Comparison of ENCODE assay signal across 8 cellular contexts in the genomic region with DNA sequence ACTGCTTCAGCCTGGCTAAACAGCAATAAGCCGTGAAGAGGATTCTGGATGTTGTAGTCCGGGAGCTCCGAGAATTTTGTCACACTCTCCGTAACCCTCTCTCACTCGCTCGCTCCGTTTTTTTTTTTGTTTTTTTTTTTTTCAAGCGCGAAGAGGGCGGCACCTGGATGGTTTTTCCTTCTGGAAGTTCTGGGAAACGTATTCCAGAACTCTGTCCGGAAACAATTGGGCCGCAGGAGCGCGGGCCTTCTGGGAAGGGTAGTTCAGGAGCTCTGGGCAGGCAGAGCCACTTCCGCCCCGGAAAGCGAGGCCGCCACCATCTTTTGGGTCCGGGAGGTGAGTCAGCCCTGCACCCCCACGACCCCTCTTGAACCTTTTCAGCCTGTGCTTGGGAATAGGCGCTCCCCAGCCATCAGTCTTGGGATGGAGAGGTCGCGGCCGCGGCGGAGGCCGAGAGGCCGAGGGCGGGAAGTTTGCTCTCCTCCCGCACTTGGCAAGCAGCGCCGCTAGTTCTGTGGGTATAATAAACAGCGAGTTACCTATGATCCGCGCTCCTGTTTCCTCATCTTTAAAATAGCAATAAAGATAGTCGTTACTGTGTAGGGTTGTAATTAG. TPM values are rescaled to one million over a fixed set of nuclear protein-coding genes. Genes with fewer than 3 reads are reported as not detected.
DNase-seq lines count a peak whose midpoint lies in the region; ATAC-seq, FAIRE-seq and TF ChIP-seq lines count a peak whose summit lies in the region.

ZNF227 (plus strand) TSS at position 283 of the 615 bp plus-strand sequence. CDS start 5,261 bp downstream, outside the sequence.

- H3K9me3 ChIP-seq in HEK293 (ENCODE audit: control insufficient read depth, insufficient read depth, low read depth, low read length), result peaks cover 24% of the 10 kb centered on the region
- H3K9me3 ChIP-seq in adrenal gland (replicated peaks in 1 of 3), result no peaks in the 10 kb centered on the region
- H3K9me3 ChIP-seq in cardiac muscle cell (ENCODE audit: low read depth), result no peaks in the 10 kb centered on the region
- H3K9me3 ChIP-seq in pancreas, result no peaks in the 10 kb centered on the region
- no peaks in the 10 kb centered on the region for H3K9me3 ChIP-seq in thyroid gland

- H3K4me1 ChIP-seq in HEK293 (ENCODE audit: control insufficient read depth, insufficient read depth, low read length) (peaks cover 38% of the 10 kb centered on the region), adrenal gland (replicated peaks in 1 of 2) (peaks cover 0 to 17% of the 10 kb centered on the region in 2 donors), cardiac muscle cell (ENCODE audit: low read depth) (peaks cover 18% of the 10 kb centered on the region), pancreas (peaks cover 0 to 5% (median 4%) of the 10 kb centered on the region in 3 donors), thyroid gland (peaks cover 5 to 9% of the 10 kb centered on the region in 2 donors)

- WGBS in adrenal gland, 4 donors, result 0 to 2% (median 0%) methylated on average over 22 to 37 of the region's 37 CpGs
- WGBS in pancreas, 2 donors, result 0% methylated on average over 37 of the region's 37 CpGs
- 0 to 1% methylated on average over 35 to 37 of the region's 37 CpGs for WGBS in thyroid gland, 2 donors

- DNase-seq in GDM1 (lab: John Stamatoyannopoulos, UW) (peak; percentile 65), NCI-H128 (lab: John Stamatoyannopoulos, UW; ENCODE audit: unreplicated experiment) (peak; percentile 67), adrenal gland (peak; percentile 91 to 98 (median 95)), cardiac muscle cell (ENCODE audit: low read depth in 1 of 2, low spot score in 1 of 2) (peak; percentile 95 to 98), pancreas (peak; percentile 91 to 96 (median 92)), thyroid gland (peak; percentile 92 to 94)

- POLR2A ChIA-PET in HEK293 (lab: Yijun Ruan, JAX), result interaction anchor here (0.6 to 4.5 kb wide), 52 partner anchors 10 to 1451 kb away, joined by 3 to 143 read pairs (median 5); partner anchors contain the start of genes IRGQ, PLAUR, ZNF112 and ZNF180

- CTCF ChIA-PET in HEK293 (lab: Yijun Ruan, JAX), result interaction anchor here (0.5 to 1.6 kb wide), 9 partner anchors 14 to 467 kb away, joined by 3 to 5 read pairs (median 3); partner anchors contain the start of genes ZNF226 and ZNF45

- no peaks in the 10 kb centered on the region for H3K27me3 ChIP-seq in adrenal gland
- no peaks in the 10 kb centered on the region for H3K27me3 ChIP-seq in cardiac muscle cell
- no peaks in the 10 kb centered on the region for H3K27me3 ChIP-seq in pancreas
- H3K27me3 ChIP-seq in thyroid gland, result no peaks in the 10 kb centered on the region

- peaks cover 21 to 64% of the 10 kb centered on the region in 2 experiments for H3K36me3 ChIP-seq in HEK293 (ENCODE audit: control insufficient read depth in 2 of 2, insufficient read depth in 1 of 2, low read length in 2 of 2)
- H3K36me3 ChIP-seq in adrenal gland (replicated peaks in 1 of 2), result peaks cover 0 to 4% of the 10 kb centered on the region in 2 donors
- peaks cover 4% of the 10 kb centered on the region for H3K36me3 ChIP-seq in cardiac muscle cell
- H3K36me3 ChIP-seq in pancreas, result no peaks in the 10 kb centered on the region
- peaks cover 7 to 18% of the 10 kb centered on the region in 2 donors for H3K36me3 ChIP-seq in thyroid gland

- peak; percentile 95 for FAIRE-seq in pancreas (lab: Jason Lieb, UNC)

- TF ChIP-seq CTCF in HEK293 (tag by site-specific recombination; IDR thresholded peaks at IDR 0.05) (no peak), adrenal gland (IDR thresholded peaks at IDR 0.05) (peak in 1 of 6 experiments; percentile 7), cardiac muscle cell (IDR thresholded peaks at IDR 0.05; ENCODE audit: low read depth, low read length) (no peak), pancreas (IDR thresholded peaks at IDR 0.05) (no peak), thyroid gland (IDR thresholded peaks at IDR 0.05) (no peak)

- intact Hi-C loops in T-helper 1 cell treated with Interleukin-12 subunit alpha and Interleukin-12 subunit beta and Interleukin-4 antibody, amounts not matched to agents 30 ng/mL and 1 ng/mL, for 36 hours (cut with micrococcal nuclease), result loop anchor here (1.0 to 10.0 kb wide), 11 partner anchors 47 to 388 kb away; partner anchors contain the start of genes ZNF155, ZNF180, ZNF221 and ZNF225
- intact Hi-C loops in adrenal gland (cut with DNase I), result no loop called here
- intact Hi-C loops in pancreas (cut with DNase I), result no loop called here
- intact Hi-C loops in thyroid gland (cut with DNase I), result no loop called here

- H3K27ac ChIP-seq in HEK293 (ENCODE audit: extremely low read depth, low read depth, low read length) (peak within 1 kb of the TSS; percentile 90), adrenal gland (peak within 1 kb of the TSS; percentile 56 to 92 (median 80)), cardiac muscle cell (peak within 1 kb of the TSS; percentile 64), pancreas (peak within 1 kb of the TSS in 3 of 4 donors; percentile 46 to 83 (median 73)), thyroid gland (peak within 1 kb of the TSS; percentile 36 to 80 (median 68))

- ATAC-seq in pancreas, result peak; percentile 96 to 99 (median 98)

- TF ChIP-seq POLR2A in adrenal gland (IDR thresholded peaks at IDR 0.05), result peak; percentile 15 to 36
- TF ChIP-seq POLR2A in thyroid gland (IDR thresholded peaks at IDR 0.05), result peak in 1 of 2 donors; percentile 54

- H3K4me3 ChIP-seq in HEK293 (ENCODE audit: low read depth, low read length), result peak within 1 kb of the TSS; percentile 64
- H3K4me3 ChIP-seq in adrenal gland, result peak within 1 kb of the TSS; percentile 62 to 90 (median 73)
- H3K4me3 ChIP-seq in cardiac muscle cell, result peak within 1 kb of the TSS; percentile 68
- peak within 1 kb of the TSS; percentile 36 to 76 (median 68) for H3K4me3 ChIP-seq in pancreas
- peak within 1 kb of the TSS; percentile 11 to 54 (median 41) for H3K4me3 ChIP-seq in thyroid gland (replicated peaks in 1 of 3)

TF ChIP-seq in HEK293, 187 proteins besides CTCF, POLR2A, EP300 and RAD21 (continues in another document):
- TF ChIP-seq KLF16 (tag by site-specific recombination; IDR thresholded peaks at IDR 0.05), result no peak
- TF ChIP-seq, protein P1, sequence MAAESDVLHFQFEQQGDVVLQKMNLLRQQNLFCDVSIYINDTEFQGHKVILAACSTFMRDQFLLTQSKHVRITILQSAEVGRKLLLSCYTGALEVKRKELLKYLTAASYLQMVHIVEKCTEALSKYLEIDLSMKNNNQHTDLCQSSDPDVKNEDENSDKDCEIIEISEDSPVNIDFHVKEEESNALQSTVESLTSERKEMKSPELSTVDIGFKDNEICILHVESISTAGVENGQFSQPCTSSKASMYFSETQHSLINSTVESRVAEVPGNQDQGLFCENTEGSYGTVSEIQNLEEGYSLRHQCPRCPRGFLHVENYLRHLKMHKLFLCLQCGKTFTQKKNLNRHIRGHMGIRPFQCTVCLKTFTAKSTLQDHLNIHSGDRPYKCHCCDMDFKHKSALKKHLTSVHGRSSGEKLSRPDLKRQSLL (tag by site-specific recombination; IDR thresholded peaks at IDR 0.05), result no peak; the same call in 1 of the 2 replicates
- no peak for TF ChIP-seq ZNF837 (tag by site-specific recombination; IDR thresholded peaks at IDR 0.05)
- peak; percentile 66 for TF ChIP-seq ZBTB26 (tag by site-specific recombination; optimal IDR thresholded peaks at IDR 0.05)
- no peak; the same call in none of the 2 replicates for TF ChIP-seq ZFP69B (tag by site-specific recombination; IDR thresholded peaks at IDR 0.05)
- no peak for TF ChIP-seq HOXC10 (CRISPR knock-in tag; IDR thresholded peaks at IDR 0.05)
- TF ChIP-seq ZNF548 (tag by site-specific recombination; IDR thresholded peaks at IDR 0.05), result no peak
- TF ChIP-seq, protein P2, sequence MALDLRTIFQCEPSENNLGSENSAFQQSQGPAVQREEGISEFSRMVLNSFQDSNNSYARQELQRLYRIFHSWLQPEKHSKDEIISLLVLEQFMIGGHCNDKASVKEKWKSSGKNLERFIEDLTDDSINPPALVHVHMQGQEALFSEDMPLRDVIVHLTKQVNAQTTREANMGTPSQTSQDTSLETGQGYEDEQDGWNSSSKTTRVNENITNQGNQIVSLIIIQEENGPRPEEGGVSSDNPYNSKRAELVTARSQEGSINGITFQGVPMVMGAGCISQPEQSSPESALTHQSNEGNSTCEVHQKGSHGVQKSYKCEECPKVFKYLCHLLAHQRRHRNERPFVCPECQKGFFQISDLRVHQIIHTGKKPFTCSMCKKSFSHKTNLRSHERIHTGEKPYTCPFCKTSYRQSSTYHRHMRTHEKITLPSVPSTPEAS (tag by site-specific recombination; IDR thresholded peaks at IDR 0.05), result peak; percentile 83
- no peak; the same call in 1 of the 2 replicates for TF ChIP-seq KLF8 (tag by site-specific recombination; IDR thresholded peaks at IDR 0.05)
- TF ChIP-seq HOXA7 (CRISPR knock-in tag; IDR thresholded peaks at IDR 0.05; ENCODE audit: borderline replicate concordance), result peak; percentile 76; the same call in 1 of the 2 replicates
- TF ChIP-seq ZNF623 (tag by site-specific recombination; IDR thresholded peaks at IDR 0.05), result no peak
- no peak for TF ChIP-seq ZNF366 (tag by site-specific recombination; conservative IDR thresholded peaks at IDR 0.05)
- no peak for TF ChIP-seq ZNF416 (tag by site-specific recombination; IDR thresholded peaks at IDR 0.05)

RNA-seq across cellular contexts. Expression of gene ZNF227, which starts in this region (rescaled TPM):
- 30.3 and 30.4 TPM in 2 replicates for total RNA-seq in T-helper 1 cell treated with Interleukin-12 subunit alpha and Interleukin-12 subunit beta and Interleukin-4 antibody, amounts not matched to agents 30 ng/mL and 1 ng/mL, for 36 hours
- 10 to 100 TPM in 6 of 8 donors, 1 to 10 TPM in 2; 4.7 to 33.2 (median 19.1) TPM for total RNA-seq in adrenal gland
- polyA plus RNA-seq in adrenal gland, result 10 to 100 TPM in 1 of 3 donors, 1 to 10 TPM in 2; 4.7 to 15.5 (median 5.2) TPM
- total RNA-seq in cardiac muscle cell, result 11.8 and 18.9 TPM in 2 replicates
- 9.4 and 20.9 TPM in 2 replicates for polyA plus RNA-seq in cardiac muscle cell
- 1 to 10 TPM; 6.3 to 9.7 (median 8.6) TPM for total RNA-seq in pancreas
- polyA plus RNA-seq in pancreas, result 1 to 10 TPM; 2.9 to 4.2 TPM
- total RNA-seq in thyroid gland, result 10 to 100 TPM; 12.4 to 44.7 (median 18.4) TPM

Comparison
In these comparisons a context has a peak if more than half of its experiments do, and no peak if none do; other contexts are left out.
1. Peak in every context shown above with its lines: DNase-seq, ATAC-seq, H3K4me3 ChIP-seq and H3K27ac ChIP-seq.